Comparison of ENCODE assay signal across 25 cellular contexts in genomic region chr20:64278319-64278681, GRCh38.
"Had no signal": no experiment of that assay in that cellular context is flagged by ENCODE, and none has a peak within 500 bp of the region (broad histone marks: within the 10 kb centered on the region; RNA-seq: fewer than 3 reads in every experiment).

No MANE protein-coding gene starts in this region.

- H3K4me3 ChIP-seq: coronary artery, esophagus squamous epithelium, gastroesophageal sphincter, left lung, lung, psoas muscle, right lobe of liver, suprapubic skin, thyroid gland, uterus had no signal

- H3K9me3 Mint-ChIP-seq: naive B cell; nephron; stimulated activated effector memory CD8-positive, alpha-beta T cell treated with anti-CD3 and anti-CD28 coated beads, Interleukin-12 subunit alpha, Interleukin-12 subunit beta, amount 100 ng/mL, for 72 hours; type B pancreatic cell had no signal

- H3K4me1 Mint-ChIP-seq: nephron had no signal

- H3K27me3 Mint-ChIP-seq: naive B cell, type B pancreatic cell had no signal

- H3K36me3 ChIP-seq: uterus had no signal

- H3K4me1 ChIP-seq: esophagus squamous epithelium, gastroesophageal sphincter, left lung, psoas muscle, right lobe of liver, suprapubic skin, thyroid gland, uterus had no signal

- DNase-seq: effector memory CD4-positive, alpha-beta T cell; esophagus squamous epithelium; foreskin fibroblast; glutamatergic neuron; islet precursor cell; mesenchymal stem cell; midbrain; naive B cell; psoas muscle; retina; right lobe of liver; stimulated activated CD4-positive, alpha-beta T cell treated with anti-CD3 and anti-CD28 coated beads, Interleukin-4, amount 100 ng/mL, for 1 hour; stimulated activated CD8-positive, alpha-beta memory T cell treated with anti-CD3 and anti-CD28 coated beads, Interleukin-4, amount 100 ng/mL, for 48 hours; stimulated activated naive CD8-positive, alpha-beta T cell treated with anti-CD3 and anti-CD28 coated beads, Interleukin-15, Interleukin-2, amounts not matched to agents 100 U/mL and 50 U/mL, for 24 hours; thyroid gland; uterus had no signal

- H3K36me3 Mint-ChIP-seq: type B pancreatic cell had no signal

- ATAC-seq: gastroesophageal sphincter; left lung; stimulated activated effector memory CD8-positive, alpha-beta T cell treated with anti-CD3 and anti-CD28 coated beads, Interleukin-12 subunit alpha, Interleukin-12 subunit beta, amount 100 ng/mL, for 72 hours; stimulated activated naive CD8-positive, alpha-beta T cell treated with anti-CD3 and anti-CD28 coated beads, Interleukin-15, Interleukin-2, amounts not matched to agents 100 U/mL and 50 U/mL, for 24 hours had no signal

- H3K4me3 Mint-ChIP-seq: naive B cell; nephron; stimulated activated effector memory CD8-positive, alpha-beta T cell treated with anti-CD3 and anti-CD28 coated beads, Interleukin-12 subunit alpha, Interleukin-12 subunit beta, amount 100 ng/mL, for 72 hours; type B pancreatic cell had no signal

- H3K9me3 ChIP-seq: esophagus squamous epithelium, gastroesophageal sphincter, left lung, psoas muscle, right lobe of liver, suprapubic skin, thyroid gland, uterus had no signal

- H3K27ac Mint-ChIP-seq: nephron, type B pancreatic cell had no signal

- H3K27me3 ChIP-seq: esophagus squamous epithelium, gastroesophageal sphincter, left lung, right lobe of liver, suprapubic skin, thyroid gland, uterus had no signal

- H3K27ac ChIP-seq: coronary artery, epithelial cell of prostate, esophagus squamous epithelium, gastroesophageal sphincter, left lung, psoas muscle, right lobe of liver, suprapubic skin, thyroid gland, uterus had no signal
